ENCODE assay signal across 8 cellular contexts in genomic region chr11:62804310-62805043, GRCh38. TPM values are rescaled to one million over a fixed set of nuclear protein-coding genes. Genes with fewer than 3 reads are reported as not detected.
DNase-seq lines count a peak whose midpoint lies in the region; ATAC-seq and TF ChIP-seq lines count a peak whose summit lies in the region.

No MANE protein-coding gene starts in this region.

- POLR2A ChIA-PET in PC-9 (lab: Charles Lee; ENCODE audit: unreplicated experiment), result interaction anchor here (0.6 kb wide), 1 partner anchor 37 kb away, joined by 5 read pairs; no protein-coding TSS in a partner anchor

- no peaks in the 10 kb centered on the region for H3K27me3 ChIP-seq in PC-9 (ENCODE audit: insufficient read depth, low read depth)
- no peaks in the 10 kb centered on the region for H3K27me3 ChIP-seq in ectodermal cell (ENCODE audit: control insufficient read depth, insufficient read depth, low read length, poor library complexity, severe bottlenecking)

- H3K9me3 ChIP-seq in PC-9 (ENCODE audit: insufficient read depth, low read depth) (no peaks in the 10 kb centered on the region), ectodermal cell (ENCODE audit: control insufficient read depth, low read length) (no peaks in the 10 kb centered on the region)

- H3K4me3 ChIP-seq in PC-9 (peak overlapping the region; percentile 94), ectodermal cell (ENCODE audit: insufficient read depth, low read depth, low read length) (peak overlapping the region; percentile 95)

- peaks cover 32% of the 10 kb centered on the region for H3K79me2 ChIP-seq in PC-9 (ENCODE audit: low read depth)

- 19 to 20% methylated on average over 14 of the region's 14 CpGs for WGBS in ectodermal cell, 2 experiments

- CTCF ChIA-PET in PC-9 (lab: Charles Lee), result no interaction called here

- H4K20me1 ChIP-seq in PC-9 (ENCODE audit: insufficient read depth), result no peaks in the 10 kb centered on the region; the same call in 1 of the 2 replicates

- ATAC-seq in GM21390 (IDR thresholded peaks at IDR 0.05; ENCODE audit: unreplicated experiment) (peak; percentile 15), GM19397 (IDR thresholded peaks at IDR 0.05; ENCODE audit: unreplicated experiment) (no peak)

- H3K4me1 ChIP-seq in PC-9 (replicated peaks; ENCODE audit: insufficient read depth) (peaks cover 20% of the 10 kb centered on the region), ectodermal cell (ENCODE audit: control insufficient read depth, insufficient read depth, low read length) (peaks cover 10% of the 10 kb centered on the region)

- peak overlapping the region; percentile 91 for H3K4me2 ChIP-seq in PC-9

- peak; percentile 20 to 38 for DNase-seq in AML-193 (lab: John Stamatoyannopoulos, UW)
- DNase-seq in PC-9, result peak in 1 of 2 experiments; percentile 46
- peak; percentile 16 for DNase-seq in myocyte (ENCODE audit: low read depth)
- no peak for DNase-seq in stimulated activated CD4-positive, alpha-beta T cell treated with anti-CD3 and anti-CD28 coated beads, Interleukin-4, amount 100 ng/mL, for 1 hour
- no peak for DNase-seq in NCI-H226

- BruUV-seq in PC-9 (replicated peaks; lab: Mats Ljungman, UMichigan), result TSS peak; percentile 52

- TF ChIP-seq CTCF in PC-9 (conservative IDR thresholded peaks at IDR 0.05), result no peak

- H3K27ac ChIP-seq in PC-9, result peak overlapping the region; percentile 16
- H3K27ac ChIP-seq in ectodermal cell (ENCODE audit: insufficient read depth, low read depth, low read length, poor library complexity, severe bottlenecking), result no peak overlapping the region

- H3K36me3 ChIP-seq in PC-9 (ENCODE audit: low read depth) (peaks cover 33% of the 10 kb centered on the region), ectodermal cell (ENCODE audit: control insufficient read depth, insufficient read depth, low read length) (peaks cover 31% of the 10 kb centered on the region)

- H2AFZ ChIP-seq in PC-9, result peak overlapping the region; percentile 74

- H3F3A ChIP-seq in PC-9 (ENCODE audit: insufficient read depth, low read depth), result peaks cover 26% of the 10 kb centered on the region; the same call in 1 of the 2 replicates

- H3K9me2 ChIP-seq in PC-9 (ENCODE audit: insufficient read depth), result no peaks in the 10 kb centered on the region

- intact Hi-C loops in PC-9 (cut with micrococcal nuclease; ENCODE audit: unreplicated experiment), result loop anchor here (1.0 to 2.0 kb wide), 2 partner anchors 18 to 28 kb away; partner anchors contain the start of genes STX5, TEX54 and TMEM179B

RNA-seq across cellular contexts. Expression of gene NXF1, which starts 0.8 kb away (rescaled TPM):
- total RNA-seq in PC-9 (2021), result 45.6 and 56.1 TPM in 2 replicates
- polyA plus RNA-seq in ectodermal cell (2013, experiment 1 of 4), result 77.1 TPM
- 93.5 TPM for polyA plus RNA-seq in ectodermal cell (2013, experiment 2 of 4)
- polyA plus RNA-seq in ectodermal cell (2013, experiment 3 of 4), result 67.9 TPM
- 74.0 TPM for polyA plus RNA-seq in ectodermal cell (2013, experiment 4 of 4)
- 44.0 and 48.5 TPM in 2 replicates for total RNA-seq in myocyte
- 61.6 TPM for polyA plus RNA-seq in myocyte (2012)

RNA-seq across cellular contexts. Expression of gene TMEM223, which starts 12.7 kb away (rescaled TPM):
- total RNA-seq in PC-9 (2021) (17.9 and 22.6 TPM in 2 replicates), myocyte (23.9 and 33.4 TPM in 2 replicates)
- 25.9 TPM for polyA plus RNA-seq in ectodermal cell (2013, experiment 1 of 4)
- polyA plus RNA-seq in ectodermal cell (2013, experiment 2 of 4), result 27.9 TPM
- polyA plus RNA-seq in ectodermal cell (2013, experiment 3 of 4), result 21.4 TPM
- polyA plus RNA-seq in ectodermal cell (2013, experiment 4 of 4), result 22.0 TPM
- 20.9 TPM for polyA plus RNA-seq in myocyte (2012)

RNA-seq across cellular contexts. Expression of gene TMEM179B, which starts 17.3 kb away (rescaled TPM):
- 45.5 and 48.3 TPM in 2 replicates for total RNA-seq in PC-9 (2021)
- 29.3 TPM for polyA plus RNA-seq in ectodermal cell (2013, experiment 1 of 4)
- polyA plus RNA-seq in ectodermal cell (2013, experiment 2 of 4), result 38.1 TPM
- polyA plus RNA-seq in ectodermal cell (2013, experiment 3 of 4), result 31.6 TPM
- polyA plus RNA-seq in ectodermal cell (2013, experiment 4 of 4), result 29.3 TPM
- total RNA-seq in myocyte, result 30.9 and 52.2 TPM in 2 replicates
- 75.8 TPM for polyA plus RNA-seq in myocyte (2012)

RNA-seq across cellular contexts. Expression of gene STX5, which starts 27.4 kb away (rescaled TPM):
- total RNA-seq in PC-9 (2021), result 61.9 and 65.8 TPM in 2 replicates
- 46.6 TPM for polyA plus RNA-seq in ectodermal cell (2013, experiment 1 of 4)
- polyA plus RNA-seq in ectodermal cell (2013, experiment 2 of 4), result 47.9 TPM
- 37.6 TPM for polyA plus RNA-seq in ectodermal cell (2013, experiment 3 of 4)
- polyA plus RNA-seq in ectodermal cell (2013, experiment 4 of 4), result 43.4 TPM
- total RNA-seq in myocyte, result 25.1 and 27.4 TPM in 2 replicates
- polyA plus RNA-seq in myocyte (2012), result 53.4 TPM

RNA-seq across cellular contexts. Expression of gene TEX54, which starts 28.2 kb away (rescaled TPM):
- not detected in 2 replicates for total RNA-seq in PC-9 (2021)
- polyA plus RNA-seq in ectodermal cell (2013, experiment 1 of 4), result not detected
- polyA plus RNA-seq in ectodermal cell (2013, experiment 2 of 4), result not detected
- not detected for polyA plus RNA-seq in ectodermal cell (2013, experiment 3 of 4)
- polyA plus RNA-seq in ectodermal cell (2013, experiment 4 of 4), result not detected
- total RNA-seq in myocyte, result not detected in 2 replicates
- 0.84 TPM for polyA plus RNA-seq in myocyte (2012)

Comparison
In these comparisons a context has a peak if more than half of its experiments do, and no peak if none do; other contexts are left out.
1. DNase-seq: peak in AML-193 (2 of 2) and myocyte (single experiment); none in stimulated activated CD4-positive, alpha-beta T cell treated with anti-CD3 and anti-CD28 coated beads, Interleukin-4, amount 100 ng/mL, for 1 hour (single experiment) and NCI-H226 (single experiment).